Comparison of ENCODE assay signal across 1 cellular context in genomic region chr18:35240664-35241522, GRCh38.
TF ChIP-seq lines count a peak whose summit lies in the region.

Gene ZNF397 (plus strand): TSS chr18:35241034. CDS start chr18:35242471, 1,437 bp downstream.

TF ChIP-seq in HepG2, 621 proteins besides CTCF, POLR2A, EP300 and RAD21 (continued from another document and continues in another):
- TF ChIP-seq ZNF503 (CRISPR knock-in tag; IDR thresholded peaks at IDR 0.05): 0 out of 2 replicates have a peak, but pooled peaks have one; percentile 52
- TF ChIP-seq ZNF34 (CRISPR knock-in tag; IDR thresholded peaks at IDR 0.05; ENCODE audit: borderline replicate concordance): 0 out of 2 replicates have a peak, but pooled peaks have one; percentile 3
- TF ChIP-seq, protein P1, sequence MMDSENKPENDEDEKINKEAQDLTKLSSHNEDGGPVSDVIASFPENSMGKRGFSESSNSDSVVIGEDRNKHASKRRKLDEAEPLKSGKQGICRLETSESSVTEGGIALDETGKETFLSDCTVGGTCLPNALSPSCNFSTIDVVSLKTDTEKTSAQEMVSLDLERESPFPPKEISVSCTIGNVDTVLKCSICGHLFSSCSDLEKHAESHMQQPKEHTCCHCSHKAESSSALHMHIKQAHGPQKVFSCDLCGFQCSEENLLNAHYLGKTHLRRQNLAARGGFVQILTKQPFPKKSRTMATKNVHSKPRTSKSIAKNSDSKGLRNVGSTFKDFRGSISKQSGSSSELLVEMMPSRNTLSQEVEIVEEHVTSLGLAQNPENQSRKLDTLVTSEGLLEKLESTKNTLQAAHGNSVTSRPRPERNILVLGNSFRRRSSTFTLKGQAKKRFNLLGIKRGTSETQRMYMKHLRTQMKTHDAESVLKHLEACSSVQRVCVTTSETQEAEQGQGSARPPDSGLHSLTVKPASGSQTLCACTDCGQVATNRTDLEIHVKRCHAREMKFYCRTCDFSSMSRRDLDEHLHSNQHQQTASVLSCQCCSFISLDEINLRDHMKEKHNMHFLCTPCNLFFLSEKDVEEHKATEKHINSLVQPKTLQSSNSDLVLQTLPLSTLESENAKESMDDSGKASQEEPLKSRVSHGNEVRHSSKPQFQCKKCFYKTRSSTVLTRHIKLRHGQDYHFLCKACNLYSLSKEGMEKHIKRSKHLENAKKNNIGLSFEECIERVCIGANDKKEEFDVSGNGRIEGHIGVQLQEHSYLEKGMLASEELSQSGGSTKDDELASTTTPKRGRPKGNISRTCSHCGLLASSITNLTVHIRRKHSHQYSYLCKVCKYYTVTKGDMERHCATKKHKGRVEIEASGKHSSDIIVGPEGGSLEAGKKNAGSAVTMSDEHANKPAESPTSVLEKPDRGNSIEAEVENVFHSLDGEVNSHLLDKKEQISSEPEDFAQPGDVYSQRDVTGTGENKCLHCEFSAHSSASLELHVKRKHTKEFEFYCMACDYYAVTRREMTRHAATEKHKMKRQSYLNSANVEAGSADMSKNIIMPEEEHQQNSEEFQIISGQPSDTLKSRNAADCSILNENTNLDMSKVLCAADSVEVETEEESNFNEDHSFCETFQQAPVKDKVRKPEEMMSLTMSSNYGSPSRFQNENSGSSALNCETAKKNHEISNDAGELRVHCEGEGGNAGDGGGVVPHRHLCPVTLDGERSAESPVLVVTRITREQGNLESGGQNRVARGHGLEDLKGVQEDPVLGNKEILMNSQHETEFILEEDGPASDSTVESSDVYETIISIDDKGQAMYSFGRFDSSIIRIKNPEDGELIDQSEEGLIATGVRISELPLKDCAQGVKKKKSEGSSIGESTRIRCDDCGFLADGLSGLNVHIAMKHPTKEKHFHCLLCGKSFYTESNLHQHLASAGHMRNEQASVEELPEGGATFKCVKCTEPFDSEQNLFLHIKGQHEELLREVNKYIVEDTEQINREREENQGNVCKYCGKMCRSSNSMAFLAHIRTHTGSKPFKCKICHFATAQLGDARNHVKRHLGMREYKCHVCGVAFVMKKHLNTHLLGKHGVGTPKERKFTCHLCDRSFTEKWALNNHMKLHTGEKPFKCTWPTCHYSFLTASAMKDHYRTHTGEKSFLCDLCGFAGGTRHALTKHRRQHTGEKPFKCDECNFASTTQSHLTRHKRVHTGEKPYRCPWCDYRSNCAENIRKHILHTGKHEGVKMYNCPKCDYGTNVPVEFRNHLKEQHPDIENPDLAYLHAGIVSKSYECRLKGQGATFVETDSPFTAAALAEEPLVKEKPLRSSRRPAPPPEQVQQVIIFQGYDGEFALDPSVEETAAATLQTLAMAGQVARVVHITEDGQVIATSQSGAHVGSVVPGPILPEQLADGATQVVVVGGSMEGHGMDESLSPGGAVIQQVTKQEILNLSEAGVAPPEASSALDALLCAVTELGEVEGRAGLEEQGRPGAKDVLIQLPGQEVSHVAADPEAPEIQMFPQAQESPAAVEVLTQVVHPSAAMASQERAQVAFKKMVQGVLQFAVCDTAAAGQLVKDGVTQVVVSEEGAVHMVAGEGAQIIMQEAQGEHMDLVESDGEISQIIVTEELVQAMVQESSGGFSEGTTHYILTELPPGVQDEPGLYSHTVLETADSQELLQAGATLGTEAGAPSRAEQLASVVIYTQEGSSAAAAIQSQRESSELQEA (CRISPR knock-in tag; IDR thresholded peaks at IDR 0.05; ENCODE audit: not compliant biosample characterization): no peak
- no peak for TF ChIP-seq MYNN (CRISPR knock-in tag; IDR thresholded peaks at IDR 0.05; ENCODE audit: low read depth)
- no peak for TF ChIP-seq IRX3 (CRISPR knock-in tag; IDR thresholded peaks at IDR 0.05; ENCODE audit: borderline replicate concordance, low read depth)
- no peak for TF ChIP-seq ZSCAN22 (CRISPR knock-in tag; IDR thresholded peaks at IDR 0.05)
- TF ChIP-seq KAT2B (IDR thresholded peaks at IDR 0.05; ENCODE audit: borderline replicate concordance, low read depth, low read length): no peak
- 0 out of 2 replicates have a peak, but pooled peaks have one; percentile 13 for TF ChIP-seq TMF1 (CRISPR knock-in tag; IDR thresholded peaks at IDR 0.05; ENCODE audit: low read depth)
- TF ChIP-seq PAWR (CRISPR knock-in tag; IDR thresholded peaks at IDR 0.05; ENCODE audit: borderline replicate concordance): no peak
- TF ChIP-seq FOXP1 (IDR thresholded peaks at IDR 0.05): no peak
- peak; percentile 28; the same call in 1 of the 2 replicates for TF ChIP-seq FOXP1 (CRISPR knock-in tag; IDR thresholded peaks at IDR 0.05)
- TF ChIP-seq RXRA (CRISPR knock-in tag; IDR thresholded peaks at IDR 0.05): peak; percentile 64; the same call in 1 of the 2 replicates
- no peak for TF ChIP-seq ZNF558 (CRISPR knock-in tag; IDR thresholded peaks at IDR 0.05; ENCODE audit: borderline replicate concordance)
- peak; percentile 39 for TF ChIP-seq HNRNPH1 (optimal IDR thresholded peaks at IDR 0.05; ENCODE audit: low read depth, low read length)
- TF ChIP-seq ARHGAP35 (CRISPR knock-in tag; IDR thresholded peaks at IDR 0.05; ENCODE audit: borderline replicate concordance): no peak
- 0 out of 2 replicates have a peak, but pooled peaks have one; percentile 60 for TF ChIP-seq ZNF333 (CRISPR knock-in tag; IDR thresholded peaks at IDR 0.05; ENCODE audit: borderline replicate concordance)
- peak; percentile 77; the same call in 1 of the 2 replicates for TF ChIP-seq SAFB2 (CRISPR knock-in tag; IDR thresholded peaks at IDR 0.05; ENCODE audit: borderline replicate concordance, low read depth)
- no peak for TF ChIP-seq JDP2 (CRISPR knock-in tag; IDR thresholded peaks at IDR 0.05; ENCODE audit: borderline replicate concordance)
- 0 out of 2 replicates have a peak, but pooled peaks have one; percentile 42 for TF ChIP-seq ZFP41 (CRISPR knock-in tag; IDR thresholded peaks at IDR 0.05; ENCODE audit: borderline replicate concordance)
- TF ChIP-seq HOXD1 (CRISPR knock-in tag; IDR thresholded peaks at IDR 0.05): peak; percentile 57; the same call in 1 of the 2 replicates
- TF ChIP-seq MYPOP (CRISPR knock-in tag; IDR thresholded peaks at IDR 0.05): no peak
- TF ChIP-seq ZNF124 (CRISPR knock-in tag; IDR thresholded peaks at IDR 0.05): peak; percentile 73; the same call in 1 of the 2 replicates
- peak; percentile 58 for TF ChIP-seq FOSL2 (CRISPR knock-in tag; IDR thresholded peaks at IDR 0.05)
- TF ChIP-seq ZNF773 (CRISPR knock-in tag; IDR thresholded peaks at IDR 0.05; ENCODE audit: borderline replicate concordance): no peak
- peak; percentile 42; the same call in 1 of the 2 replicates for TF ChIP-seq ZNF160 (CRISPR knock-in tag; IDR thresholded peaks at IDR 0.05)
- TF ChIP-seq RCOR2 (CRISPR knock-in tag; IDR thresholded peaks at IDR 0.05): peak; percentile 13; the same call in 1 of the 2 replicates
- peak; percentile 72 for TF ChIP-seq TARDBP (CRISPR knock-in tag; IDR thresholded peaks at IDR 0.05)
- TF ChIP-seq NBN (conservative IDR thresholded peaks at IDR 0.05): no peak
- no peak for TF ChIP-seq ZNF296 (CRISPR knock-in tag; conservative IDR thresholded peaks at IDR 0.05)
- TF ChIP-seq ZKSCAN5 (CRISPR knock-in tag; IDR thresholded peaks at IDR 0.05): no peak
- peak; percentile 59 for TF ChIP-seq ZNF121 (CRISPR knock-in tag; IDR thresholded peaks at IDR 0.05)
- TF ChIP-seq ZBTB7B (CRISPR knock-in tag; IDR thresholded peaks at IDR 0.05): peak; percentile 75; the same call in 1 of the 2 replicates
- TF ChIP-seq HOXA5 (CRISPR knock-in tag; IDR thresholded peaks at IDR 0.05): peak; percentile 94; the same call in 1 of the 2 replicates
- TF ChIP-seq NFRKB (IDR thresholded peaks at IDR 0.05): no peak
- TF ChIP-seq ZNF232 (CRISPR knock-in tag; IDR thresholded peaks at IDR 0.05; ENCODE audit: borderline replicate concordance): peak; percentile 84; the same call in 1 of the 2 replicates
- TF ChIP-seq, protein P2, sequence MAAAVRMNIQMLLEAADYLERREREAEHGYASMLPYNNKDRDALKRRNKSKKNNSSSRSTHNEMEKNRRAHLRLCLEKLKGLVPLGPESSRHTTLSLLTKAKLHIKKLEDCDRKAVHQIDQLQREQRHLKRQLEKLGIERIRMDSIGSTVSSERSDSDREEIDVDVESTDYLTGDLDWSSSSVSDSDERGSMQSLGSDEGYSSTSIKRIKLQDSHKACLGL (CRISPR knock-in tag; IDR thresholded peaks at IDR 0.05): peak; percentile 53; the same call in 1 of the 2 replicates
- no peak for TF ChIP-seq SCMH1 (CRISPR knock-in tag; IDR thresholded peaks at IDR 0.05; ENCODE audit: borderline replicate concordance)
- peak; percentile 61; the same call in 1 of the 2 replicates for TF ChIP-seq GATA4 (IDR thresholded peaks at IDR 0.05; ENCODE audit: borderline replicate concordance, low read depth)
- TF ChIP-seq SKI (IDR thresholded peaks at IDR 0.05; ENCODE audit: partially characterized antibody): peak; percentile 49
- TF ChIP-seq ARID5B (CRISPR knock-in tag; IDR thresholded peaks at IDR 0.05): peak; percentile 76
- TF ChIP-seq, protein P3, sequence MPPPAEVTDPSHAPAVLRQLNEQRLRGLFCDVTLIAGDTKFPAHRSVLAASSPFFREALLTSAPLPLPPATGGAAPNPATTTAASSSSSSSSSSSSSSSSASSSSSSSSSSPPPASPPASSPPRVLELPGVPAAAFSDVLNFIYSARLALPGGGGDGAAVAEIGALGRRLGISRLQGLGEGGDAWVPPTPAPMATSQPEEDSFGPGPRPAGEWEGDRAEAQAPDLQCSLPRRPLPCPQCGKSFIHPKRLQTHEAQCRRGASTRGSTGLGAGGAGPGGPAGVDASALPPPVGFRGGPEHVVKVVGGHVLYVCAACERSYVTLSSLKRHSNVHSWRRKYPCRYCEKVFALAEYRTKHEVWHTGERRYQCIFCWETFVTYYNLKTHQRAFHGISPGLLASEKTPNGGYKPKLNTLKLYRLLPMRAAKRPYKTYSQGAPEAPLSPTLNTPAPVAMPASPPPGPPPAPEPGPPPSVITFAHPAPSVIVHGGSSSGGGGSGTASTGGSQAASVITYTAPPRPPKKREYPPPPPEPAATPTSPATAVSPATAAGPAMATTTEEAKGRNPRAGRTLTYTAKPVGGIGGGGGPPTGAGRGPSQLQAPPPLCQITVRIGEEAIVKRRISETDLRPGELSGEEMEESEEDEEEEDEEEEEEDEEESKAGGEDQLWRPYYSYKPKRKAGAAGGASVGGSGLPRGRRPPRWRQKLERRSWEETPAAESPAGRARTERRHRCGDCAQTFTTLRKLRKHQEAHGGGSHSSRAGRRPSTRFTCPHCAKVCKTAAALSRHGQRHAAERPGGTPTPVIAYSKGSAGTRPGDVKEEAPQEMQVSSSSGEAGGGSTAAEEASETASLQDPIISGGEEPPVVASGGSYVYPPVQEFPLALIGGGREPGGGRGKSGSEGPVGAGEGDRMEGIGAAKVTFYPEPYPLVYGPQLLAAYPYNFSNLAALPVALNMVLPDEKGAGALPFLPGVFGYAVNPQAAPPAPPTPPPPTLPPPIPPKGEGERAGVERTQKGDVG (CRISPR knock-in tag; IDR thresholded peaks at IDR 0.05; ENCODE audit: borderline replicate concordance): 0 out of 2 replicates have a peak, but pooled peaks have one; percentile 73
- TF ChIP-seq ZNF75D (CRISPR knock-in tag; IDR thresholded peaks at IDR 0.05; ENCODE audit: borderline replicate concordance): no peak
- peak; percentile 54; the same call in 1 of the 2 replicates for TF ChIP-seq MTA1 (CRISPR knock-in tag; IDR thresholded peaks at IDR 0.05; ENCODE audit: borderline replicate concordance)
- no peak for TF ChIP-seq ZNF382 (CRISPR knock-in tag; IDR thresholded peaks at IDR 0.05; ENCODE audit: borderline replicate concordance)
- TF ChIP-seq ZNF263 (CRISPR knock-in tag; IDR thresholded peaks at IDR 0.05): peak; percentile 74; the same call in 1 of the 2 replicates
- peak; percentile 35; the same call in 1 of the 2 replicates for TF ChIP-seq RFX1 (IDR thresholded peaks at IDR 0.05)
- TF ChIP-seq FOXM1 (CRISPR knock-in tag; IDR thresholded peaks at IDR 0.05): no peak
- no peak for TF ChIP-seq ZBTB1 (CRISPR knock-in tag; IDR thresholded peaks at IDR 0.05; ENCODE audit: borderline replicate concordance)
- 0 out of 2 replicates have a peak, but pooled peaks have one; percentile 40 for TF ChIP-seq MED13 (CRISPR knock-in tag; IDR thresholded peaks at IDR 0.05)
